ENCODE assay signal across 13 cellular contexts in genomic region chr5:75412111-75412990, GRCh38.
DNase-seq lines count a peak whose midpoint lies in the region; ATAC-seq, FAIRE-seq and TF ChIP-seq lines count a peak whose summit lies in the region.
"Had no signal": no experiment of that assay in that cellular context is flagged by ENCODE, and none has a peak within 500 bp of the region (broad histone marks: within the 10 kb centered on the region; RNA-seq: fewer than 3 reads in every experiment).

No MANE protein-coding gene starts in this region.

- TF ChIP-seq POLR2A in GM12878 (IDR thresholded peaks at IDR 0.05; ENCODE audit: low read depth, low read length) (no peak), vagina (IDR thresholded peaks at IDR 0.05) (no peak)

- H3K36me3 ChIP-seq in GM12878 (ENCODE audit: control insufficient read depth in 2 of 2, insufficient read depth in 2 of 2, low read length in 1 of 2) (peaks cover 2 to 16% of the 10 kb centered on the region in 2 experiments; a peak in 1 of 4 replicates), keratinocyte (ENCODE audit: control insufficient read depth in 2 of 2, extremely low read depth in 1 of 2, insufficient read depth in 2 of 2, low read length in 2 of 2) (peaks cover 0 to 2% of the 10 kb centered on the region in 2 experiments), vagina (peaks cover 0 to 9% of the 10 kb centered on the region in 2 donors)
- H3K36me3 ChIP-seq: uterus had no signal

- no TSS peak for BruUV-seq in GM12878 (replicated peaks; lab: Mats Ljungman, UMichigan)

- no peak overlapping the region for H3K4me3 ChIP-seq in GM12878
- H3K4me3 ChIP-seq in keratinocyte (ENCODE audit: control insufficient read depth in 2 of 3, extremely low read depth in 1 of 3, insufficient read depth in 2 of 3, low read depth in 1 of 3, low read length in 3 of 3): no peak overlapping the region
- no peak overlapping the region for H3K4me3 ChIP-seq in vagina
- H3K4me3 ChIP-seq: BLaER1 treated with 17β-estradiol and CSF1 and Interleukin-3, amounts not matched to agents 10 nM and 100 nM; uterus had no signal

- FAIRE-seq in GM12878 (lab: Jason Lieb, UNC): no peak
- no peak for FAIRE-seq in keratinocyte (lab: Jason Lieb, UNC)

- TF ChIP-seq EP300 in GM12878 (IDR thresholded peaks at IDR 0.05; ENCODE audit: borderline replicate concordance in 1 of 2, control insufficient read depth in 1 of 2, low read depth in 2 of 2, low read length in 2 of 2): no peak

- RAD21 ChIA-PET in GM12878 (lab: Charles Lee; ENCODE audit: unreplicated experiment): no interaction called here

- no peak for TF ChIP-seq CTCF in GM12878 (IDR thresholded peaks at IDR 0.05 in 2 of 3, conservative IDR thresholded peaks at IDR 0.05 in 1 of 3; ENCODE audit: control insufficient read depth in 2 of 3, extremely low read depth in 1 of 3, insufficient read depth in 1 of 3, low read depth in 3 of 3, low read length in 3 of 3)
- no peak for TF ChIP-seq CTCF in keratinocyte (optimal IDR thresholded peaks at IDR 0.05 in 1 of 3, IDR thresholded peaks at IDR 0.05 in 1 of 3, conservative IDR thresholded peaks at IDR 0.05 in 1 of 3; ENCODE audit: extremely low read depth in 1 of 3, insufficient read depth in 2 of 3, low read length in 3 of 3)
- TF ChIP-seq CTCF in vagina (IDR thresholded peaks at IDR 0.05): no peak

- dilution Hi-C loops in keratinocyte (cut with MboI; ENCODE audit: extremely low pct_ligation_motif_present, low sequenced_read_pairs): loop anchor here (10.0 kb wide), 1 partner anchor 62 kb away; no protein-coding TSS in a partner anchor

- H3K9me3 ChIP-seq in GM12878 (replicated peaks; ENCODE audit: control insufficient read depth, insufficient read depth, low read length) (no peaks in the 10 kb centered on the region), keratinocyte (ENCODE audit: control insufficient read depth, low read depth, low read length) (no peaks in the 10 kb centered on the region), vagina (no peaks in the 10 kb centered on the region)
- H3K9me3 ChIP-seq: BLaER1 treated with 17β-estradiol and CSF1 and Interleukin-3, amounts not matched to agents 10 nM and 100 nM; uterus had no signal

- CTCF ChIA-PET in HEK293T (lab: Yijun Ruan, JAX): no interaction called here
- CTCF ChIA-PET in GM12878 (lab: Yijun Ruan, JAX): interaction anchor here (0.9 kb wide), 1 partner anchor 257 kb away, joined by 3 read pairs; no protein-coding TSS in a partner anchor

- H3K79me2 ChIP-seq in GM12878 (ENCODE audit: control insufficient read depth, insufficient read depth, low read length): no peaks in the 10 kb centered on the region
- H3K79me2 ChIP-seq in keratinocyte (ENCODE audit: control insufficient read depth, insufficient read depth, low read length): no peaks in the 10 kb centered on the region
- H3K79me2 ChIP-seq: parathyroid adenoma had no signal

- H3K9ac ChIP-seq in GM12878 (ENCODE audit: control insufficient read depth, insufficient read depth, low read length) (no peak overlapping the region), keratinocyte (ENCODE audit: control insufficient read depth, extremely low read depth, insufficient read depth, low read length) (no peak overlapping the region)
- H3K9ac ChIP-seq: BLaER1 treated with 17β-estradiol and CSF1 and Interleukin-3, amounts not matched to agents 10 nM and 100 nM; parathyroid adenoma had no signal

- H3K27me3 ChIP-seq in GM12878 (replicated peaks in 1 of 2; ENCODE audit: control insufficient read depth in 2 of 2, insufficient read depth in 2 of 2, low read length in 1 of 2) (no peaks in the 10 kb centered on the region), keratinocyte (ENCODE audit: control insufficient read depth, extremely low read depth, insufficient read depth, low read length) (no peaks in the 10 kb centered on the region), vagina (no peaks in the 10 kb centered on the region)
- H3K27me3 ChIP-seq: BLaER1 treated with 17β-estradiol and CSF1 and Interleukin-3, amounts not matched to agents 10 nM and 100 nM; uterus had no signal

- no peak for TF ChIP-seq RAD21 in GM12878 (IDR thresholded peaks at IDR 0.05; ENCODE audit: insufficient read depth, low read depth, low read length)

- H3K9me1 ChIP-seq in keratinocyte (ENCODE audit: control insufficient read depth, extremely low read depth, insufficient read depth, low read length): no peaks in the 10 kb centered on the region

- H4K20me1 ChIP-seq in GM12878 (ENCODE audit: control insufficient read depth, insufficient read depth) (no peaks in the 10 kb centered on the region), keratinocyte (ENCODE audit: control insufficient read depth, extremely low read depth, insufficient read depth, low read length) (no peaks in the 10 kb centered on the region)

- H3K4me2 ChIP-seq in GM12878 (ENCODE audit: control insufficient read depth, insufficient read depth) (no peak overlapping the region), keratinocyte (ENCODE audit: control insufficient read depth, extremely low read depth, insufficient read depth, low read depth, low read length) (no peak overlapping the region)

- POLR2A ChIA-PET in HEK293T (lab: Yijun Ruan, JAX) (no interaction called here), GM12878 (lab: Charles Lee) (no interaction called here)

- H2AFZ ChIP-seq in GM12878 (ENCODE audit: control insufficient read depth, low read depth, low read length) (no peak overlapping the region), keratinocyte (ENCODE audit: control insufficient read depth, low read length) (no peak overlapping the region)
- H2AFZ ChIP-seq: parathyroid adenoma had no signal

- H3K27ac ChIP-seq in GM12878 (ENCODE audit: control insufficient read depth, insufficient read depth) (no peak overlapping the region), keratinocyte (ENCODE audit: control insufficient read depth, insufficient read depth, low read length) (peak overlapping the region; percentile 9), vagina (no peak overlapping the region)
- H3K27ac ChIP-seq: BLaER1 treated with 17β-estradiol and CSF1 and Interleukin-3, amounts not matched to agents 10 nM and 100 nM; parathyroid adenoma; uterus had no signal

- SMC1A ChIA-PET in GM12878 (lab: Charles Lee; ENCODE audit: uncharacterized antibody, unreplicated experiment): interaction anchor here (1.0 kb wide), 2 partner anchors 16 to 121 kb away, joined by 3 read pairs; no protein-coding TSS in a partner anchor

- ATAC-seq in GM12878: peak; percentile 34; the same call in 1 of the 3 replicates
- ATAC-seq in HG03571 (IDR thresholded peaks at IDR 0.05; ENCODE audit: unreplicated experiment): no peak
- ATAC-seq: activated CD8-positive, alpha-beta T cell treated with anti-CD3 and anti-CD28 coated beads, Interleukin-2, amount 10 ng/mL, durations not matched to agents 7 days and 5 days had no signal

- 84% methylated on average over 4 of the region's 4 CpGs for WGBS in GM12878 (ENCODE audit: insufficient coverage, insufficient replicate concordance, low lambda C conversion rate, missing lambda C conversion rate)

- in situ Hi-C loops in GM12878 (cut with MboI): no loop called here

- H3K4me1 ChIP-seq in GM12878 (ENCODE audit: control insufficient read depth, insufficient read depth, low read length): no peaks in the 10 kb centered on the region
- peaks cover 4% of the 10 kb centered on the region for H3K4me1 ChIP-seq in keratinocyte (ENCODE audit: control insufficient read depth, extremely low read depth, insufficient read depth, low read length)
- H3K4me1 ChIP-seq in vagina: no peaks in the 10 kb centered on the region
- H3K4me1 ChIP-seq: parathyroid adenoma, uterus had no signal

- peak; percentile 51 for DNase-seq in A172 (ENCODE audit: low spot score)
- DNase-seq in HEK293T (ENCODE audit: extremely low spot score): no peak
- DNase-seq in GM12878 (ENCODE audit: low read depth, low spot score): no peak
- DNase-seq in keratinocyte (ENCODE audit: low read depth, low spot score): no peak
- no peak for DNase-seq in NCI-H1930 (lab: John Stamatoyannopoulos, UW)
- DNase-seq in vagina (ENCODE audit: extremely low spot score in 2 of 2): no peak
- no peak for DNase-seq in NCI-H1694 (lab: John Stamatoyannopoulos, UW)
- DNase-seq: activated CD8-positive, alpha-beta T cell treated with anti-CD3 and anti-CD28 coated beads, Interleukin-2, amount 10 ng/mL, durations not matched to agents 7 days and 5 days; NCI-H345; uterus had no signal

- intact Hi-C loops in GM12878 (cut with micrococcal nuclease; ENCODE audit: unreplicated experiment): loop anchor here (10.0 kb wide), 3 partner anchors 58 to 252 kb away; partner anchors contain the start of gene ANKRD31
- intact Hi-C loops in vagina (cut with DNase I): no loop called here

TF ChIP-seq in HEK293T, 16 proteins besides CTCF, POLR2A, EP300 and RAD21:
- TF ChIP-seq L3MBTL2 (conservative IDR thresholded peaks at IDR 0.05) (0 out of 2 replicates have a peak, but pooled peaks have one; percentile 18), PKNOX1 (IDR thresholded peaks at IDR 0.05) (peak; percentile 63), ARNT (IDR thresholded peaks at IDR 0.05) (no peak)

TF ChIP-seq in GM12878, 131 proteins besides CTCF, POLR2A, EP300 and RAD21 (continues in another document):
- no peak for TF ChIP-seq PAX8 (IDR thresholded peaks at IDR 0.05)
- no peak for TF ChIP-seq RCOR1 (conservative IDR thresholded peaks at IDR 0.05; ENCODE audit: low read depth, low read length)
- no peak for TF ChIP-seq SIN3A (IDR thresholded peaks at IDR 0.05; ENCODE audit: low read depth, low read length)
- TF ChIP-seq MEF2B (IDR thresholded peaks at IDR 0.05; ENCODE audit: partially characterized antibody, poor library complexity, severe bottlenecking): no peak
